ENCODE assay signal across 18 cellular contexts in genomic region chr3:16538505-16538904, GRCh38.
"Had no signal": no experiment of that assay in that cellular context is flagged by ENCODE, and none has a peak within 500 bp of the region (broad histone marks: within the 10 kb centered on the region; RNA-seq: fewer than 3 reads in every experiment).

No MANE protein-coding gene starts in this region.

- H3K36me3 ChIP-seq: adrenal gland, esophagus squamous epithelium, heart right ventricle, pancreas, right lobe of liver, tibial nerve, vagina had no signal

- ATAC-seq: activated CD4-positive, CD25-positive, alpha-beta regulatory T cell treated with anti-CD3 and anti-CD28 coated beads, Interleukin-2, amount 50 U/mL, for 24 hours; heart right ventricle; left ventricle myocardium superior; pancreas; right lobe of liver had no signal

- H3K4me1 ChIP-seq: adrenal gland, esophagus squamous epithelium, pancreas, vagina had no signal

- H3K4me3 ChIP-seq: adrenal gland, esophagus squamous epithelium, heart right ventricle, pancreas, right lobe of liver, tibial nerve, vagina had no signal

- H3K9me3 ChIP-seq: adrenal gland, esophagus squamous epithelium, heart right ventricle, pancreas, right lobe of liver, tibial nerve, vagina had no signal

- DNase-seq: activated CD8-positive, alpha-beta memory T cell treated with anti-CD3 and anti-CD28 coated beads for 24 hours; activated CD8-positive, alpha-beta memory T cell treated with anti-CD3 and anti-CD28 coated beads, Interleukin-2, amount 50 U/mL, for 48 hours; activated gamma-delta T cell; adrenal gland; effector CD8-positive, alpha-beta T cell; esophagus squamous epithelium; heart right ventricle; immature natural killer cell; left ventricle myocardium superior; pancreas; right lobe of liver; small intestine; stimulated activated CD4-positive, alpha-beta T cell treated with anti-CD3 and anti-CD28 coated beads, Interleukin-15, amount 100 ng/mL, for 24 hours; stimulated activated CD4-positive, alpha-beta T cell treated with anti-CD3 and anti-CD28 coated beads, Interleukin-2, amount 100 ng/mL, for 48 hours; T1000 had no signal

- H3K27me3 ChIP-seq: adrenal gland, heart right ventricle, pancreas, right lobe of liver, tibial nerve, vagina had no signal

- H3K27ac ChIP-seq: adrenal gland, esophagus squamous epithelium, heart right ventricle, pancreas, right lobe of liver, tibial nerve, vagina had no signal
